16 cellular contexts compared by ENCODE assay signal in genomic region chr9:112439825-112440224, GRCh38.
"Had no signal": no experiment of that assay in that cellular context is flagged by ENCODE, and none has a peak within 500 bp of the region (broad histone marks: within the 10 kb centered on the region; RNA-seq: fewer than 3 reads in every experiment).

No MANE protein-coding gene starts in this region.

- ATAC-seq: foreskin keratinocyte; psoas muscle; sciatic nerve; stimulated activated naive CD8-positive, alpha-beta T cell treated with anti-CD3 and anti-CD28 coated beads, Interleukin-15, amount 100 ng/mL, for 72 hours; upper lobe of right lung had no signal

- DNase-seq: activated CD4-positive, alpha-beta T cell treated with anti-CD3 and anti-CD28 coated beads, Interleukin-2, amount 50 U/mL, for 48 hours; activated naive CD4-positive, alpha-beta T cell treated with anti-CD3 and anti-CD28 coated beads, Interleukin-2, amount 10 ng/mL, durations not matched to agents 7 days and 5 days; activated T-cell treated with anti-CD3 and anti-CD28 coated beads, Interleukin-2, amount 50 U/mL, for 24 hours; cerebellar nuclear complex; effector CD8-positive, alpha-beta T cell; foreskin keratinocyte; glutamatergic neuron; midbrain; psoas muscle; stimulated activated CD4-positive, alpha-beta T cell treated with anti-CD3 and anti-CD28 coated beads, Interleukin-1b, Interleukin-23, amount 100 ng/mL, for 48 hours; stimulated activated naive CD8-positive, alpha-beta T cell treated with anti-CD3 and anti-CD28 coated beads, Interleukin-15, amount 100 ng/mL, for 72 hours; upper lobe of right lung; WERI-Rb-1 had no signal

- H3K27ac ChIP-seq: ascending aorta, breast epithelium, foreskin keratinocyte, psoas muscle, upper lobe of right lung, WERI-Rb-1 had no signal
